Comparison of ENCODE assay signal across 15 cellular contexts in the genomic region with DNA sequence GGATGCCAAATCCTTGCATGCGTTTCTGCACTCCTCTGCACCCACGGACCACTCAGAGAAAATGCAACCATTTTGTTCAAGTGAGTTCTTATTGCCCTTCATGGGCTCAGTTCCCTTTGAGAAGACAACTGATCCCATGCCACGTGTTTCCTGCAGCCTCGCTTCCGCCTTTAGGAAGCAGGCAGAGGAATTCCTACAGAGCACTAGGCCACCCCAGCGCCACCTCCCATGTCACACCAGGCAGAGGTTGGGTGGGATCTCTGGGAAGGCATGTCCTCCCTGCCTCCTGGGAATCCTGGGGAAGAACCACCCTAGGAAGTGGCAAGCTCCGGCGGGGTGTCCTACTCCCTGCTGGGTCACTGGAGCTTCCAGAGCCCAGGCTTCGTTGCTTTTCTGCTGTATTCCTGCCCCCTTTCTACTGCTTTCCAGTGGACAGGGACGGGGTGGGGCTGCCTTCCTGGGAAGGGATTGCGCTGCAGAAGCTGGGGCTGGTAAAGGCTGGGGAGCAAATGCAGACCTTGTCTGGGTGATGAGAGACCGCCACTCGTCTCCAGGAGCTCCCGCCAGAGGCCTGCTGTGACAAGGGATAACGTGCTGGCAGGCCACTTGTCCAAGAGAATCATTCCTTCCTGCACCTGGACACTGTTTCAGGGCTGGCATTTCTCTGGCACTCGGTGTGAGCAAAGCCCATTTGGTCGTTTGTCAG.
"Had no signal": no experiment of that assay in that cellular context is flagged by ENCODE, and none has a peak within 500 bp of the region (broad histone marks: within the 10 kb centered on the region; RNA-seq: fewer than 3 reads in every experiment).

No MANE protein-coding gene starts in this region.

- H3K27me3 ChIP-seq: ascending aorta, ovary had no signal

- DNase-seq: activated CD4-positive, alpha-beta memory T cell treated with anti-CD3 and anti-CD28 coated beads, Interleukin-2, amount 10 ng/mL, durations not matched to agents 7 days and 5 days; activated CD4-positive, alpha-beta T cell treated with anti-CD3 and anti-CD28 coated beads for 1 hour; activated naive CD4-positive, alpha-beta T cell; activated T-cell treated with anti-CD3 and anti-CD28 coated beads, Interleukin-2, amount 50 U/mL, for 72 hours; foreskin melanocyte; left colon; mammary epithelial cell; mucosa of descending colon; natural killer cell; ovary; stimulated activated CD4-positive, alpha-beta T cell treated with anti-CD3 and anti-CD28 coated beads, Interleukin-4, amount 100 ng/mL, for 4 hours; SW 1271; T-helper 9 cell had no signal

- H3K4me3 Mint-ChIP-seq: activated CD4-positive, alpha-beta memory T cell treated with anti-CD3 and anti-CD28 coated beads, Interleukin-2, amount 10 ng/mL, durations not matched to agents 7 days and 5 days; activated T-cell treated with anti-CD3 and anti-CD28 coated beads, Interleukin-2, amount 50 U/mL, for 72 hours; natural killer cell had no signal

- H3K36me3 Mint-ChIP-seq: natural killer cell had no signal

- ATAC-seq: activated T-cell treated with anti-CD3 and anti-CD28 coated beads, Interleukin-2, amount 50 U/mL, for 72 hours; left colon; mucosa of descending colon; natural killer cell had no signal

- H3K36me3 ChIP-seq: ascending aorta, ovary had no signal

- H3K27ac Mint-ChIP-seq: activated CD4-positive, alpha-beta memory T cell treated with anti-CD3 and anti-CD28 coated beads, Interleukin-2, amount 10 ng/mL, durations not matched to agents 7 days and 5 days; activated T-cell treated with anti-CD3 and anti-CD28 coated beads, Interleukin-2, amount 50 U/mL, for 72 hours; natural killer cell had no signal

- H3K9me3 Mint-ChIP-seq: activated CD4-positive, alpha-beta memory T cell treated with anti-CD3 and anti-CD28 coated beads, Interleukin-2, amount 10 ng/mL, durations not matched to agents 7 days and 5 days; natural killer cell had no signal

- H3K9me3 ChIP-seq: ovary had no signal

- H3K4me1 Mint-ChIP-seq: activated CD4-positive, alpha-beta memory T cell treated with anti-CD3 and anti-CD28 coated beads, Interleukin-2, amount 10 ng/mL, durations not matched to agents 7 days and 5 days; natural killer cell had no signal

- H3K27ac ChIP-seq: ovary, skin epidermis had no signal

- H3K4me3 ChIP-seq: ascending aorta, mucosa of descending colon, ovary, skin epidermis had no signal
